Comparison of ENCODE assay signal across 16 cellular contexts in the genomic region with DNA sequence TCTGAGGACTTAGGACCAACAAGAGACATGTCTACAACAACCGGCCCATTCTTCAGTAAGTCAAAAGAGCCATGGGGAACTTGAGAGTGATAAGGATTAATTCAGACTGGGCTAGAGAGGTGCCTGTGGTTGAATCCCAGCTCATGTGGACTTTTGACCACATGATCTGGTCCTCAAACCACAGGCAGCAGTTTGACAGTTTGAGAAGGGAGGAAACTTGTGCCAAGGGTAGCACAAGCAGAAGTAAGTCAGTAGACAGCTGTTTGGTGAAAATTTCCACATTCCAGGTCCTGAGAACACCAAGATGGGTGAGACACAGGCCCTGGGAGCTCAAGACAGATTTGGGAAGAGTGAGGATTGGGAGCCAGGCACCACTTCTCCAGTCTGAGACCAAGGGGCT. TPM values are rescaled to one million over a fixed set of nuclear protein-coding genes. Genes with fewer than 3 reads are reported as not detected.
A peak's percentile ranks its signal among the peaks of the same experiment; 100 is the strongest.
DNase-seq lines count a peak whose midpoint lies in the region; ATAC-seq and TF ChIP-seq lines count a peak whose summit lies in the region.
"Had no signal": no experiment of that assay in that cellular context is flagged by ENCODE, and none has a peak within 500 bp of the region (broad histone marks: within the 10 kb centered on the region; RNA-seq: fewer than 3 reads in every experiment).

No MANE protein-coding gene starts in this region.

- no peak overlapping the region for H3K4me3 ChIP-seq in Peyer's patch

- DNase-seq in AML-193 (lab: John Stamatoyannopoulos, UW): peak; percentile 85 to 91
- peak in 1 of 3 donors; percentile 47 for DNase-seq in Peyer's patch
- no peak for DNase-seq in left ventricle myocardium superior
- DNase-seq in iPS-NIHi11 (ENCODE audit: low spot score): no peak
- DNase-seq in NCI-H446 treated with DMSO at 0.1 percent for 48 hours (lab: John Stamatoyannopoulos, UW): no peak
- no peak for DNase-seq in DMS114 treated with DMSO at 0.1 percent for 48 hours (lab: John Stamatoyannopoulos, UW; ENCODE audit: unreplicated experiment)
- DNase-seq: activated CD8-positive, alpha-beta T cell treated with anti-CD3 and anti-CD28 coated beads for 36 hours; mesenchymal stem cell; NCI-H1436 treated with DMSO at 0.1 percent for 48 hours; NCI-H510A treated with DMSO at 0.1 percent for 48 hours; RPMI8226 had no signal

- H3K4me1 ChIP-seq in Peyer's patch: peaks cover 12 to 35% (median 20%) of the 10 kb centered on the region in 4 donors

- no peaks in the 10 kb centered on the region for H3K36me3 ChIP-seq in Peyer's patch

- TF ChIP-seq CTCF in Peyer's patch (IDR thresholded peaks at IDR 0.05): no peak

- intact Hi-C loops in left ventricle myocardium superior (cut with micrococcal nuclease): loop anchor here (5.0 kb wide), 1 partner anchor 184 kb away; no protein-coding TSS in a partner anchor

- peak overlapping the region; percentile 54 to 89 (median 74) for H3K27ac ChIP-seq in Peyer's patch

- no peak for TF ChIP-seq POLR2A in Peyer's patch (IDR thresholded peaks at IDR 0.05)

- H3K27me3 ChIP-seq in Peyer's patch: no peaks in the 10 kb centered on the region

- ATAC-seq in HG03571 (IDR thresholded peaks at IDR 0.05; ENCODE audit: unreplicated experiment) (peak; percentile 7), left ventricle myocardium superior (peak; percentile 41), HG02840 (IDR thresholded peaks at IDR 0.05; ENCODE audit: low FRiP score, unreplicated experiment) (no peak)
- ATAC-seq: activated CD8-positive, alpha-beta T cell treated with anti-CD3 and anti-CD28 coated beads for 36 hours had no signal

- H3K9me3 ChIP-seq in Peyer's patch: no peaks in the 10 kb centered on the region

RNA-seq across cellular contexts. Expression of a gene that starts 19.8 kb away (rescaled TPM):
- total RNA-seq in Peyer's patch (10 to 100 TPM; 19.0 to 60.6 (median 51.5) TPM), left ventricle myocardium superior (20.1 TPM)

RNA-seq across cellular contexts. Expression of a gene that starts 32.1 kb away (rescaled TPM):
- total RNA-seq in Peyer's patch (10 to 100 TPM; 48.4 to 64.4 (median 60.5) TPM), left ventricle myocardium superior (45.5 TPM)

RNA-seq across cellular contexts. Expression of a gene that starts 50.3 kb away (rescaled TPM):
- total RNA-seq in Peyer's patch (10 to 100 TPM in 3 of 4 donors, not detected in 1; 28.5 to 53.8 (median 34.7) TPM), left ventricle myocardium superior (not detected)
- total RNA-seq: activated CD8-positive, alpha-beta T cell treated with anti-CD3 and anti-CD28 coated beads for 36 hours; activated T-helper 2 cell treated with anti-CD3 and anti-CD28 coated beads, Interferon-gamma antibody, Interleukin-2, Interleukin-4, amounts not matched to agents 10 μg/mL and 5 μg/mL and 100 μg/mL, durations not matched to agents 14 hours and 24 hours and 36 hours; skeletal muscle tissue; temporal lobe had no signal

RNA-seq across cellular contexts. Expression of a gene that starts 53.0 kb away (rescaled TPM):
- total RNA-seq in Peyer's patch (100 to 1,000 TPM in 2 of 4 donors, 10 to 100 TPM in 2; 46.2 to 128 (median 104) TPM), left ventricle myocardium superior (27.1 TPM)

Comparison
In these comparisons a context has a peak if more than half of its experiments do, and no peak if none do; other contexts are left out.
1. DNase-seq: peak in AML-193 (2 of 2); none in left ventricle myocardium superior (single experiment), iPS-NIHi11 (single experiment), NCI-H446 treated with DMSO at 0.1 percent for 48 hours (single experiment) and DMS114 treated with DMSO at 0.1 percent for 48 hours (single experiment).